In the genomic region with DNA sequence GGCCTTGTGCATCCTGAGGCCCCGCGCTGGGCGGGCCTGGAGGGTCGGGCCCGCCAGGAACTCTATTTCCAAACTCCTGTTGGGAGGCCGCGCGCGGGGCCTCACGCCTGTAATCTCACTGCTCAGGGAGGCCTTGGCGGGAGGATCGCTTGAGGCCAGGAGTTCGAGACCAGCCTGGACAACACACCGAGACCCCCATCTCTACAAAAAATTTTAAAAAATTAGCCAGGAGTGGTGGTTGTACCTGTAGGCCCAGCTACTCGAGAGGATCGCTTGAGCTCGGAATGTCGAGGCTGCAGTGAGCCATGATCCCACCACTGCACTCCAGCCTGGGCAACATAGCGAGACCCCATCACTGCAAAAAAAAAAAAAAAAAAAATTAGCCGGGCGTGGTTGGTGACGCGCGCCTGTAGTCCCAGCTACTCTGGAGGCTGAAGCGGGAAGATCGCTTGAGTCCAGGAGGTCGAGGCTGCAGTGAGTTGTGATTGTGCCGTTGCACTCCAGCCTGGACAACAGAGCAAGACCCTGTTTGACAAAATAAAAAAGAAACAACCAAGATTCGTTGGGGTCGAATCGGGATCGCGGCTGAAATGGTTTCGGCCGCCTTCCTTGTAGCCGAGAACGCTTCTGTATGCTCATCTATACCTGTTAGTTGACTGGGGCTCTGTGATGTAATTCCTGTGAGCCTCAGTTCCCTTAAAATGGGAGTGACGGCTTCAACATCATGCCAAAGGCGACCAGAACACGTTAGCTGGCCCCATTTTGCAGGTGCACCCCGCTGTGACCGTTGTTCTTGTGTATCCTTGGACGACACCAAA, we compare ENCODE assay signal across 8 cellular contexts. TPM values are rescaled to one million over a fixed set of nuclear protein-coding genes. Genes with fewer than 3 reads are reported as not detected.
DNase-seq lines count a peak whose midpoint lies in the region; ATAC-seq, FAIRE-seq and TF ChIP-seq lines count a peak whose summit lies in the region.

No MANE protein-coding gene starts in this region.

- no peak for TF ChIP-seq CTCF in AG09309 (IDR thresholded peaks at IDR 0.05; ENCODE audit: control insufficient read depth, insufficient read depth, low read depth, low read length, missing control alignments)
- TF ChIP-seq CTCF in choroid plexus epithelial cell (conservative IDR thresholded peaks at IDR 0.05; ENCODE audit: low read depth, low read length): no peak

- H3K27ac ChIP-seq in KOPT-K1 (ENCODE audit: low read depth, low read length, poor library complexity, severe bottlenecking) (peak overlapping the region; percentile 93), muscle layer of duodenum (ENCODE audit: low read length) (peak overlapping the region; percentile 90)

- peak overlapping the region; percentile 78 for H3K4me3 ChIP-seq in AG09309 (ENCODE audit: control insufficient read depth, low read depth, low read length)
- H3K4me3 ChIP-seq in choroid plexus epithelial cell (ENCODE audit: low read depth, low read length): peak overlapping the region; percentile 84
- H3K4me3 ChIP-seq in muscle layer of duodenum (ENCODE audit: low read depth in 1 of 2, low read length in 2 of 2): peak overlapping the region; percentile 73 to 89

- no peaks in the 10 kb centered on the region for H3K9me3 ChIP-seq in KOPT-K1 (ENCODE audit: insufficient read depth, low read length, poor library complexity, severe bottlenecking)
- no peaks in the 10 kb centered on the region for H3K9me3 ChIP-seq in muscle layer of duodenum (ENCODE audit: control insufficient read depth in 1 of 2, low read length in 2 of 2)

- DNase-seq in AG09309 (ENCODE audit: low read depth): no peak
- no peak for DNase-seq in choroid plexus epithelial cell (ENCODE audit: low read depth)
- no peak for DNase-seq in NCI-H526 (lab: John Stamatoyannopoulos, UW)
- no peak for DNase-seq in GM12891 (ENCODE audit: insufficient read length, low spot score)
- no peak for DNase-seq in stimulated activated CD4-positive, alpha-beta T cell treated with anti-CD3 and anti-CD28 coated beads, Interleukin-12 subunit alpha, Interleukin-12 subunit beta, amount 100 ng/mL, for 4 hours

- FAIRE-seq in GM12891 (lab: Jason Lieb, UNC): no peak

- peaks cover 37 to 60% of the 10 kb centered on the region in 2 donors for H3K4me1 ChIP-seq in muscle layer of duodenum (ENCODE audit: control insufficient read depth in 1 of 2, insufficient read depth in 2 of 2, low read length in 2 of 2)

- no peak for TF ChIP-seq POLR2A in GM12891 (IDR thresholded peaks at IDR 0.05; ENCODE audit: low read depth, low read length)

- ATAC-seq in HG02938 (IDR thresholded peaks at IDR 0.05; ENCODE audit: unreplicated experiment): no peak

- peaks cover 58% of the 10 kb centered on the region for H3K36me3 ChIP-seq in KOPT-K1 (ENCODE audit: insufficient read depth, low read length)
- H3K36me3 ChIP-seq in muscle layer of duodenum (ENCODE audit: control insufficient read depth in 1 of 2, insufficient read depth in 2 of 2, low read length in 2 of 2): peaks cover 0 to 15% of the 10 kb centered on the region in 2 donors

- no peaks in the 10 kb centered on the region for H3K27me3 ChIP-seq in muscle layer of duodenum (ENCODE audit: low read depth, low read length)

TF ChIP-seq in GM12891, 5 proteins besides CTCF, POLR2A, EP300 and RAD21:
- TF ChIP-seq POLR2AphosphoS5 (IDR thresholded peaks at IDR 0.05; ENCODE audit: low read depth, low read length) (no peak), POU2F2 (IDR thresholded peaks at IDR 0.05; ENCODE audit: low read depth, low read length) (no peak), TAF1 (IDR thresholded peaks at IDR 0.05; ENCODE audit: low read depth, low read length) (no peak), SPI1 (IDR thresholded peaks at IDR 0.05; ENCODE audit: low read depth, low read length) (no peak), PAX5 (IDR thresholded peaks at IDR 0.05; ENCODE audit: insufficient read depth, low read length, severe bottlenecking) (no peak)
TF ChIP-seq in GM12891: peak in this region for 0.

RNA-seq across cellular contexts. Expression of gene SF3A2, which starts 0.6 kb away (rescaled TPM):
- 66.1 TPM for polyA plus RNA-seq in GM12891 (2012; ENCODE audit: low read depth, missing spikeins)

RNA-seq across cellular contexts. Expression of gene PLEKHJ1, which starts 1.1 kb away (rescaled TPM):
- polyA plus RNA-seq in GM12891 (2012; ENCODE audit: low read depth, missing spikeins): 66.6 TPM

RNA-seq across cellular contexts. Expression of gene AMH, which starts 11.9 kb away (rescaled TPM):
- polyA plus RNA-seq in GM12891 (2012; ENCODE audit: low read depth, missing spikeins): 0.19 TPM

RNA-seq across cellular contexts. Expression of gene JSRP1, which starts 19.0 kb away (rescaled TPM):
- polyA plus RNA-seq in GM12891 (2012; ENCODE audit: low read depth, missing spikeins): 0.41 TPM

RNA-seq across cellular contexts. Expression of gene PEAK3, which starts 44.7 kb away (rescaled TPM):
- 0.49 TPM for polyA plus RNA-seq in GM12891 (2012; ENCODE audit: low read depth, missing spikeins)
